1 cellular context compared by ENCODE assay signal in genomic region chr21:38905328-38905727, GRCh38.
TF ChIP-seq lines count a peak whose summit lies in the region.

No MANE protein-coding gene starts in this region.

TF ChIP-seq in liver, 16 proteins besides CTCF, POLR2A, EP300 and RAD21 (continued from another document):
- TF ChIP-seq ZBTB33 (IDR thresholded peaks at IDR 0.05) (no peak), HNF4G (IDR thresholded peaks at IDR 0.05) (no peak), HNF4A (conservative IDR thresholded peaks at IDR 0.05) (peak in 1 of 2 donors; percentile 0), JUND (IDR thresholded peaks at IDR 0.05) (no peak), FOXA1 (IDR thresholded peaks at IDR 0.05) (peak; percentile 27), SP1 (IDR thresholded peaks at IDR 0.05) (no peak), MAX (IDR thresholded peaks at IDR 0.05) (no peak), FOXA2 (IDR thresholded peaks at IDR 0.05) (peak; percentile 16), TAF1 (conservative IDR thresholded peaks at IDR 0.05) (no peak), GABPA (IDR thresholded peaks at IDR 0.05 in 1 of 2, conservative IDR thresholded peaks at IDR 0.05 in 1 of 2) (no peak), EGR1 (IDR thresholded peaks at IDR 0.05; ENCODE audit: low read depth in 2 of 2) (peak in 1 of 2 donors; percentile 17), RXRA (IDR thresholded peaks at IDR 0.05) (peak in 1 of 2 donors; percentile 34), YY1 (IDR thresholded peaks at IDR 0.05) (peak; percentile 47), ATF3 (IDR thresholded peaks at IDR 0.05) (no peak)
